29 cellular contexts compared by ENCODE assay signal in the genomic region with DNA sequence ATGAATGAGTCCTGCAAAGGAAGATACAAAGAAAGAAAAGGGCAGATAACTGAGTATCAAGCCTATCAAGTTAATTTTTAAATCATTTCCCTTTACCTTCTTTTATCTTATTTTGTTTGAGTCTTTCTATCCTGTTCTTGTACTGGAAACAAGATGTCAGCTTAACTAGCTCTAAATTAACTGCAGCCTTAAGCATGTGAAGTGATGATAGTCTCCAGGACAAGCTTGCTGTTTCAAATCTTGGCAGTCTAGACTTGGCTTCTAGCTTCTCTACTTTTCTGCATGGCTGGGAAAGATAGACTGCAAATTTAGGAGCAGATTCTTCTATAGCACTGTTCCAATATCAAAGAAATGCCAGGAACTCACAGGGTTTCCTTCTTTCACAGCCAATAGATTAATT.
"Had no signal": no experiment of that assay in that cellular context is flagged by ENCODE, and none has a peak within 500 bp of the region (broad histone marks: within the 10 kb centered on the region; RNA-seq: fewer than 3 reads in every experiment).

No MANE protein-coding gene starts in this region.

- DNase-seq: activated effector memory CD4-positive, alpha-beta T cell treated with anti-CD3 and anti-CD28 coated beads, Interleukin-2, amount 50 U/mL, for 16 hours; activated effector memory CD4-positive, alpha-beta T cell treated with Interleukin-2 at 50 U/mL for 16 hours; activated gamma-delta T cell; activated gamma-delta T cell treated with Interleukin-2 at 50 U/mL for 16 hours; activated naive CD4-positive, alpha-beta T cell; activated naive CD4-positive, alpha-beta T cell treated with anti-CD3 and anti-CD28 coated beads for 36 hours; activated naive CD4-positive, alpha-beta T cell treated with anti-CD3 and anti-CD28 coated beads, Interleukin-2, amount 10 ng/mL, durations not matched to agents 7 days and 5 days; activated naive CD4-positive, alpha-beta T cell treated with anti-CD3 and anti-CD28 coated beads, Interleukin-2, amount 50 U/mL, for 16 hours; activated naive CD4-positive, alpha-beta T cell treated with Interleukin-2 at 50 U/mL for 16 hours; activated naive CD8-positive, alpha-beta T cell treated with anti-CD3 and anti-CD28 coated beads for 36 hours; activated naive CD8-positive, alpha-beta T cell treated with anti-CD3 and anti-CD28 coated beads, Interleukin-2, amount 10 ng/mL, durations not matched to agents 7 days and 5 days; activated naive CD8-positive, alpha-beta T cell treated with anti-CD3 and anti-CD28 coated beads, Interleukin-2, amount 50 U/mL, for 24 hours; activated T-cell treated with anti-CD3 and anti-CD28 coated beads, Interleukin-2, amount 50 U/mL, for 24 hours; activated T-cell treated with anti-CD3 and anti-CD28 coated beads, Interleukin-2, amount 50 U/mL, for 4 hours; activated T-cell treated with anti-CD3 and anti-CD28 coated beads, Interleukin-2, amount 50 U/mL, for 48 hours; activated T-cell treated with anti-CD3 and anti-CD28 coated beads, Interleukin-2, amount 50 U/mL, for 72 hours; adrenal gland; amniotic stem cell; amygdala; anterior cingulate cortex; aorta; body of pancreas; brain microvascular endothelial cell; caudate nucleus; central memory CD4-positive, alpha-beta T cell; cerebellar nuclear complex; colonic mucosa had no signal

- ATAC-seq: activated naive CD4-positive, alpha-beta T cell treated with anti-CD3 and anti-CD28 coated beads, Interleukin-2, amount 50 U/mL, for 72 hours; activated naive CD8-positive, alpha-beta T cell treated with anti-CD3 and anti-CD28 coated beads, Interleukin-2, amount 50 U/mL, for 24 hours; activated T-cell treated with anti-CD3 and anti-CD28 coated beads, Interleukin-2, amount 50 U/mL, for 4 hours; activated T-cell treated with anti-CD3 and anti-CD28 coated beads, Interleukin-2, amount 50 U/mL, for 72 hours; activated T-helper 17 cell treated with anti-CD3 and anti-CD28 coated beads, Interleukin-2, amount 50 U/mL, for 72 hours; body of pancreas had no signal
